ENCODE assay signal across 13 cellular contexts in the genomic region with DNA sequence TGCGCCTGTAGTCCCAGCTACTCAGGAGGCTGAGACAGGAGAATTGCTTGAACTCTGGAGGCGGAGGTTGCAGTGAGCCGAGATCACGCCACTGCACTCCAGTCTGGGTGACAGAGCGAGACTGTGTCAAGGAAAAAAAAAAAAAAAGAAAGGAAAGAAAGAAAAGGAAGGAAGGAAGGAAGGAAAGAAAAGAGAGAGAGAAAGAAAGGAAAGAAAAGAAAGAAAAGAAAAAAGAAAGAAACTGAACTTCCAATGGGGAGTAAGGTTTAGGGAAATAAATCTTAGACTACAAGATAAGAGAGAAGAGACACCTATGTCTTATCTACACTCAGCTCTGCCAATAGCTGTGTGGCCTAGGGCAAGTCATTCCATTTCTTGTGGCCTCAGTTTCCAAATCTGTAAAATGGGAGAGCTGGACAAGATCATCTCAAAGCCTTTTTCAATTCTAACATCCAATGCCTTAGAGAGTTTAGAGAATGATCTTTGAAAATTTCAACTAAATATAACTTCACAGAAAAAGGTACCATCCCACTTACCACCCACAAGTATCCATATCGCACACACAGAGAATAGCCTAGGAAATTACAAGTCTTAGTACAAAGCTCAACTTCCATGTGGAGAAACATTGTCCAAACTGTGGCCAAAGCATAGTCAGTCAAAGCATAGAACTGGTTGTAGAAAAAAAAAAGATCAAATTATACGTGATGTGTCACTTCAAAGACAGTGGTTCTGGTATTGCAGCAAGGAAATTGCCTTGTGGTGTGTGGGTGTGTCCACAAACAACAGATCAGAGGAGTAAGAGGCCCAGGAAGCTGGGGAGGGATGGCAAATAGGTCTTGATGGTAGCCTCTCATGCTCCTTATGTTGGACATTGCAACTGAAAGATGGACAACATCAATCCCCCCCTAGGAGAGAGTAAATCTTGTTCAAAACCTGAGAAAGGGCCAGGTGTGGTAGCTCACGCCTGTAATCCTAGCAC. TPM values are rescaled to one million over a fixed set of nuclear protein-coding genes. Genes with fewer than 3 reads are reported as not detected.
A peak's percentile ranks its signal among the peaks of the same experiment; 100 is the strongest.
DNase-seq lines count a peak whose midpoint lies in the region; ATAC-seq and TF ChIP-seq lines count a peak whose summit lies in the region.
"Had no signal": no experiment of that assay in that cellular context is flagged by ENCODE, and none has a peak within 500 bp of the region (broad histone marks: within the 10 kb centered on the region; RNA-seq: fewer than 3 reads in every experiment).

No MANE protein-coding gene starts in this region.

- no peaks in the 10 kb centered on the region for H3K27me3 Mint-ChIP-seq in CD4-positive, alpha-beta memory T cell
- H3K27me3 Mint-ChIP-seq in activated CD8-positive, alpha-beta T cell treated with anti-CD3 and anti-CD28 coated beads, Interleukin-2, amount 10 ng/mL, durations not matched to agents 7 days and 5 days (ENCODE audit: low read depth), result peaks cover 5% of the 10 kb centered on the region
- H3K27me3 Mint-ChIP-seq in chondrocyte (ENCODE audit: low read depth), result peaks cover 2% of the 10 kb centered on the region

- DNase-seq in CD4-positive, alpha-beta memory T cell, result peak in 4 of 5 donors; percentile 45 to 61 (median 56)
- DNase-seq in LHCN-M2 (ENCODE audit: low read depth) (peak; percentile 68), iris pigment epithelial cell (ENCODE audit: low read depth) (peak; percentile 29), NCI-H146 (lab: John Stamatoyannopoulos, UW) (no peak), chondrocyte (ENCODE audit: low spot score) (no peak), upper lobe of left lung (no peak)
- DNase-seq in activated CD8-positive, alpha-beta T cell treated with anti-CD3 and anti-CD28 coated beads, Interleukin-2, amount 10 ng/mL, durations not matched to agents 7 days and 5 days, result peak; percentile 78
- DNase-seq: Caco-2, NCI-H187, right lobe of liver, T-helper 9 cell had no signal

- peak overlapping the region; percentile 12 for H3K27ac ChIP-seq in CD4-positive, alpha-beta memory T cell (ENCODE audit: low read depth, low read length)
- H3K27ac ChIP-seq in upper lobe of left lung, result no peak overlapping the region
- H3K27ac ChIP-seq: right lobe of liver, vagina had no signal

- peak overlapping the region in 7 of 8 donors; percentile 36 to 71 (median 51) for H3K4me3 Mint-ChIP-seq in CD4-positive, alpha-beta memory T cell
- H3K4me3 Mint-ChIP-seq in activated CD8-positive, alpha-beta T cell treated with anti-CD3 and anti-CD28 coated beads, Interleukin-2, amount 10 ng/mL, durations not matched to agents 7 days and 5 days, result no peak overlapping the region
- no peak overlapping the region for H3K4me3 Mint-ChIP-seq in chondrocyte (ENCODE audit: unreplicated experiment)

- H3K4me1 ChIP-seq in CD4-positive, alpha-beta memory T cell (ENCODE audit: insufficient read depth, low read length), result peaks cover 33% of the 10 kb centered on the region
- no peaks in the 10 kb centered on the region for H3K4me1 ChIP-seq in upper lobe of left lung
- H3K4me1 ChIP-seq: Caco-2, vagina had no signal

- POLR2A ChIA-PET in CD4-positive, alpha-beta memory T cell (lab: Charles Lee; ENCODE audit: partially characterized antibody), result interaction anchor here (0.7 to 2.5 kb wide), 4 partner anchors 30 to 415 kb away, joined by 3 to 13 read pairs (median 3); a partner anchor contains a TSS
- POLR2A ChIA-PET in activated CD8-positive, alpha-beta T cell treated with anti-CD3 and anti-CD28 coated beads, Interleukin-2, amount 10 ng/mL, durations not matched to agents 7 days and 5 days (lab: Charles Lee), result interaction anchor here (0.6 kb wide), 1 partner anchor 250 kb away, joined by 3 read pairs; no protein-coding TSS in a partner anchor

- peaks cover 26 to 57% (median 35%) of the 10 kb centered on the region in 4 donors for H3K4me1 Mint-ChIP-seq in CD4-positive, alpha-beta memory T cell
- peaks cover 30% of the 10 kb centered on the region for H3K4me1 Mint-ChIP-seq in activated CD8-positive, alpha-beta T cell treated with anti-CD3 and anti-CD28 coated beads, Interleukin-2, amount 10 ng/mL, durations not matched to agents 7 days and 5 days (ENCODE audit: low read depth)
- H3K4me1 Mint-ChIP-seq in chondrocyte (ENCODE audit: low read depth), result peaks cover 24% of the 10 kb centered on the region

- no peak overlapping the region for H3K4me3 ChIP-seq in CD4-positive, alpha-beta memory T cell (ENCODE audit: low read length in 2 of 2)
- no peak overlapping the region for H3K4me3 ChIP-seq in upper lobe of left lung
- H3K4me3 ChIP-seq: right lobe of liver, vagina had no signal

- peak overlapping the region; percentile 19 to 71 (median 31) for H3K27ac Mint-ChIP-seq in CD4-positive, alpha-beta memory T cell
- peak overlapping the region; percentile 53 for H3K27ac Mint-ChIP-seq in activated CD8-positive, alpha-beta T cell treated with anti-CD3 and anti-CD28 coated beads, Interleukin-2, amount 10 ng/mL, durations not matched to agents 7 days and 5 days
- H3K27ac Mint-ChIP-seq in chondrocyte (ENCODE audit: unreplicated experiment), result no peak overlapping the region

- no peaks in the 10 kb centered on the region for H3K36me3 ChIP-seq in CD4-positive, alpha-beta memory T cell (ENCODE audit: insufficient read depth, low read length)
- no peaks in the 10 kb centered on the region for H3K36me3 ChIP-seq in upper lobe of left lung
- H3K36me3 ChIP-seq: right lobe of liver, vagina had no signal

- no peaks in the 10 kb centered on the region for H3K27me3 ChIP-seq in CD4-positive, alpha-beta memory T cell (ENCODE audit: insufficient read depth, low read length)
- no peaks in the 10 kb centered on the region for H3K27me3 ChIP-seq in upper lobe of left lung
- H3K27me3 ChIP-seq: right lobe of liver, vagina had no signal

- ATAC-seq in activated CD8-positive, alpha-beta T cell treated with anti-CD3 and anti-CD28 coated beads, Interleukin-2, amount 10 ng/mL, durations not matched to agents 7 days and 5 days, result peak; percentile 91
- no peak for ATAC-seq in GM21526 (IDR thresholded peaks at IDR 0.05; ENCODE audit: low FRiP score, unreplicated experiment)
- ATAC-seq in upper lobe of left lung (ENCODE audit: low FRiP score in 2 of 2), result no peak
- ATAC-seq: right lobe of liver had no signal

- no peaks in the 10 kb centered on the region for H3K9me3 ChIP-seq in CD4-positive, alpha-beta memory T cell (ENCODE audit: control insufficient read depth in 1 of 2, low read length in 2 of 2)
- no peaks in the 10 kb centered on the region for H3K9me3 ChIP-seq in upper lobe of left lung
- H3K9me3 ChIP-seq: Caco-2, right lobe of liver, vagina had no signal

- no peak for TF ChIP-seq CTCF in chondrocyte (IDR thresholded peaks at IDR 0.05)
- TF ChIP-seq CTCF in upper lobe of left lung (IDR thresholded peaks at IDR 0.05), result no peak

- intact Hi-C loops in CD4-positive, alpha-beta memory T cell (cut with micrococcal nuclease), result no loop called here

- H3K9me3 Mint-ChIP-seq in CD4-positive, alpha-beta memory T cell, result no peaks in the 10 kb centered on the region
- H3K9me3 Mint-ChIP-seq in activated CD8-positive, alpha-beta T cell treated with anti-CD3 and anti-CD28 coated beads, Interleukin-2, amount 10 ng/mL, durations not matched to agents 7 days and 5 days (ENCODE audit: insufficient read depth), result no peaks in the 10 kb centered on the region
- no peaks in the 10 kb centered on the region for H3K9me3 Mint-ChIP-seq in chondrocyte (ENCODE audit: low read depth)

- no peak for TF ChIP-seq EP300 in upper lobe of left lung (IDR thresholded peaks at IDR 0.05)

- WGBS in upper lobe of left lung, 2 donors, result 89 to 90% methylated on average over 8 of the region's 8 CpGs

- no peak for TF ChIP-seq POLR2A in upper lobe of left lung (IDR thresholded peaks at IDR 0.05)

- no peaks in the 10 kb centered on the region for H3K36me3 Mint-ChIP-seq in CD4-positive, alpha-beta memory T cell
- H3K36me3 Mint-ChIP-seq in activated CD8-positive, alpha-beta T cell treated with anti-CD3 and anti-CD28 coated beads, Interleukin-2, amount 10 ng/mL, durations not matched to agents 7 days and 5 days (ENCODE audit: low read depth), result no peaks in the 10 kb centered on the region
- H3K36me3 Mint-ChIP-seq in chondrocyte (ENCODE audit: low read depth), result no peaks in the 10 kb centered on the region

- CTCF ChIA-PET in CD4-positive, alpha-beta memory T cell (lab: Charles Lee; ENCODE audit: partially characterized antibody), result interaction anchor here (0.9 to 11.4 kb wide), 7 partner anchors 10 to 224 kb away, joined by 3 to 342 read pairs (median 5); no protein-coding TSS in a partner anchor
- CTCF ChIA-PET in activated CD8-positive, alpha-beta T cell treated with anti-CD3 and anti-CD28 coated beads, Interleukin-2, amount 10 ng/mL, durations not matched to agents 7 days and 5 days (lab: Charles Lee), result interaction anchor here (1.5 to 1.7 kb wide), 2 partner anchors 36 to 222 kb away, joined by 5 read pairs; no protein-coding TSS in a partner anchor

RNA-seq across cellular contexts. Expression of a gene that starts 42.4 kb away (rescaled TPM):
- total RNA-seq in CD4-positive, alpha-beta memory T cell, result under 1 TPM; 0.06 to 0.12 TPM
- under 1 TPM; 0.15 to 0.22 TPM for polyA plus RNA-seq in CD4-positive, alpha-beta memory T cell
- total RNA-seq in LHCN-M2 (2014; rRNA removed), result not detected in 2 replicates
- not detected for polyA plus RNA-seq in LHCN-M2 (2012)
- total RNA-seq in activated CD8-positive, alpha-beta T cell treated with anti-CD3 and anti-CD28 coated beads, Interleukin-2, amount 10 ng/mL, durations not matched to agents 7 days and 5 days, result under 1 TPM; 0.10 to 0.11 TPM
- not detected in 3 replicates for total RNA-seq in chondrocyte
- total RNA-seq in upper lobe of left lung, result under 1 TPM in 2 of 6 donors, not detected in 4; 0.10 to 0.29 TPM
- total RNA-seq: vagina had no signal

Comparison
In these comparisons a context has a peak if more than half of its experiments do, and no peak if none do; other contexts are left out.
1. DNase-seq: peak in CD4-positive, alpha-beta memory T cell (4 of 5), LHCN-M2 (single experiment), activated CD8-positive, alpha-beta T cell treated with anti-CD3 and anti-CD28 coated beads, Interleukin-2, amount 10 ng/mL, durations not matched to agents 7 days and 5 days (single experiment) and iris pigment epithelial cell (single experiment); none in NCI-H146 (single experiment), chondrocyte (single experiment) and upper lobe of left lung (0 of 2).
2. H3K4me3 Mint-ChIP-seq: peak in CD4-positive, alpha-beta memory T cell (7 of 8); none in activated CD8-positive, alpha-beta T cell treated with anti-CD3 and anti-CD28 coated beads, Interleukin-2, amount 10 ng/mL, durations not matched to agents 7 days and 5 days (single experiment) and chondrocyte (single experiment).